In the genomic region with DNA sequence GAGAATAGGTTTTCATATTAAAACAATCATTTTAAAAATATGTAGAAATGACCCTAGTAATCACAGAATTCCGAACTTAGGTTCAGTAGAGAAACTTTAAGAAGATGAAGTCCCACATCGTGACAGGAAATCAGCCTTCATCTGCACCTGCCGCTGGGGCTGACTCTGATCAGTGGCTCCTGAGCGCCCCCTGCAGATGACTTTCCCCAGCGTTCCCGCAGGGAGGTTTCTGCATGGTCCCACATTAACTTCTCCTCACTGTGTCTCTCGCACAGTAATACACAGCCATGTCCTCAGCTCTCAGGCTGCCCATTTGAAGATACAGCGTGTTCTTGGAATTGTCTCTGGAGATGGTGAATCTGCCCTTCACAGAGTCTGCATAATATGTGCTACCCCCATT, we compare ENCODE assay signal across 11 cellular contexts.
DNase-seq lines count a peak whose midpoint lies in the region; ATAC-seq and TF ChIP-seq lines count a peak whose summit lies in the region.
"Had no signal": no experiment of that assay in that cellular context is flagged by ENCODE, and none has a peak within 500 bp of the region (broad histone marks: within the 10 kb centered on the region; RNA-seq: fewer than 3 reads in every experiment).

No MANE protein-coding gene starts in this region.

- H3K4me2 ChIP-seq in PC-9: no peak overlapping the region

- no peaks in the 10 kb centered on the region for H3K79me2 ChIP-seq in PC-9 (ENCODE audit: low read depth)

- H3K4me1 ChIP-seq in PC-9 (replicated peaks; ENCODE audit: insufficient read depth) (no peaks in the 10 kb centered on the region), heart left ventricle (no peaks in the 10 kb centered on the region)
- H3K4me1 ChIP-seq: tibial nerve had no signal

- ATAC-seq in heart left ventricle: no peak

- 60 to 64% (median 64%) methylated on average over 8 of the region's 8 CpGs for WGBS in heart left ventricle, 4 donors

- H3K27ac ChIP-seq in PC-9 (no peak overlapping the region), heart left ventricle (no peak overlapping the region)
- H3K27ac ChIP-seq: tibial nerve had no signal

- H3K9me2 ChIP-seq in PC-9 (ENCODE audit: insufficient read depth): no peaks in the 10 kb centered on the region

- BruUV-seq in PC-9 (replicated peaks; lab: Mats Ljungman, UMichigan): no TSS peak

- no peak overlapping the region for H2AFZ ChIP-seq in PC-9

- H3K4me3 ChIP-seq in PC-9 (no peak overlapping the region), heart left ventricle (no peak overlapping the region)
- H3K4me3 ChIP-seq: tibial nerve had no signal

- no peaks in the 10 kb centered on the region for H4K20me1 ChIP-seq in PC-9 (ENCODE audit: insufficient read depth)

- H3F3A ChIP-seq in PC-9 (ENCODE audit: insufficient read depth, low read depth): no peaks in the 10 kb centered on the region

- intact Hi-C loops in PC-9 (cut with micrococcal nuclease; ENCODE audit: unreplicated experiment) (no loop called here), heart left ventricle (cut with DNase I) (no loop called here)

- H3K27me3 ChIP-seq in PC-9 (ENCODE audit: insufficient read depth, low read depth) (peaks cover 9% of the 10 kb centered on the region; the same call in 1 of the 2 replicates), heart left ventricle (peaks cover 0 to 23% (median 0%) of the 10 kb centered on the region in 9 donors)
- H3K27me3 ChIP-seq: tibial nerve had no signal

- POLR2A ChIA-PET in PC-9 (lab: Charles Lee; ENCODE audit: unreplicated experiment): no interaction called here

- TF ChIP-seq POLR2A in heart left ventricle (IDR thresholded peaks at IDR 0.05): no peak

- no peaks in the 10 kb centered on the region for H3K36me3 ChIP-seq in PC-9 (ENCODE audit: low read depth)
- H3K36me3 ChIP-seq in heart left ventricle: no peaks in the 10 kb centered on the region
- H3K36me3 ChIP-seq: tibial nerve had no signal

- CTCF ChIA-PET in PC-9 (lab: Charles Lee): no interaction called here

- H3K9me3 ChIP-seq in PC-9 (ENCODE audit: insufficient read depth, low read depth) (no peaks in the 10 kb centered on the region), heart left ventricle (no peaks in the 10 kb centered on the region)
- H3K9me3 ChIP-seq: tibial nerve had no signal

- DNase-seq in GM10266 (ENCODE audit: extremely low spot score) (peak; percentile 23), PC-9 (no peak), heart left ventricle (no peak), NCI-H1092 treated with DMSO at 0.1 percent for 48 hours (lab: John Stamatoyannopoulos, UW) (no peak), DMS 273 (lab: John Stamatoyannopoulos, UW; ENCODE audit: unreplicated experiment) (no peak), NCI-H128 (lab: John Stamatoyannopoulos, UW; ENCODE audit: unreplicated experiment) (no peak)
- peak; percentile 73 to 75 for DNase-seq in activated T-cell treated with anti-CD3 and anti-CD28 coated beads, Interleukin-2, amount 50 U/mL, for 48 hours
- peak; percentile 30 to 61 for DNase-seq in stimulated activated CD4-positive, alpha-beta T cell treated with anti-CD3 and anti-CD28 coated beads, Interleukin-4, amount 100 ng/mL, for 4 hours
- DNase-seq: amniotic stem cell, nephron progenitor cell had no signal

- TF ChIP-seq CTCF in GM10266 (IDR thresholded peaks at IDR 0.05; ENCODE audit: control insufficient read depth, insufficient read depth, low read depth, missing control alignments) (peak; percentile 44), PC-9 (conservative IDR thresholded peaks at IDR 0.05) (peak; percentile 25; the same call in 1 of the 2 replicates), heart left ventricle (IDR thresholded peaks at IDR 0.05) (peak in 1 of 12 donors; percentile 17)

Comparison
In these comparisons a context has a peak if more than half of its experiments do, and no peak if none do; other contexts are left out.
1. DNase-seq: peak in GM10266 (single experiment), activated T-cell treated with anti-CD3 and anti-CD28 coated beads, Interleukin-2, amount 50 U/mL, for 48 hours (2 of 2) and stimulated activated CD4-positive, alpha-beta T cell treated with anti-CD3 and anti-CD28 coated beads, Interleukin-4, amount 100 ng/mL, for 4 hours (2 of 2); none in PC-9 (0 of 2), heart left ventricle (0 of 5), NCI-H1092 treated with DMSO at 0.1 percent for 48 hours (single experiment), DMS 273 (single experiment) and NCI-H128 (single experiment).